14 cellular contexts compared by ENCODE assay signal in genomic region chr3:73746610-73747009, GRCh38.
"Had no signal": no experiment of that assay in that cellular context is flagged by ENCODE, and none has a peak within 500 bp of the region (broad histone marks: within the 10 kb centered on the region; RNA-seq: fewer than 3 reads in every experiment).

No MANE protein-coding gene starts in this region.

- H3K9me3 Mint-ChIP-seq: T-helper 1 cell treated with Interleukin-12 subunit alpha and Interleukin-12 subunit beta and Interleukin-4 antibody, amounts not matched to agents 30 μg/mL and 1 μg/mL, for 36 hours had no signal

- ATAC-seq: activated naive CD4-positive, alpha-beta T cell treated with anti-CD3 and anti-CD28 coated beads, Interleukin-2, amount 50 U/mL, for 72 hours; heart left ventricle had no signal

- H3K27ac Mint-ChIP-seq: activated naive CD4-positive, alpha-beta T cell treated with anti-CD3 and anti-CD28 coated beads, Interleukin-2, amount 50 U/mL, for 72 hours; T-helper 1 cell treated with Interleukin-12 subunit alpha and Interleukin-12 subunit beta and Interleukin-4 antibody, amounts not matched to agents 30 μg/mL and 1 μg/mL, for 36 hours had no signal

- H3K4me3 Mint-ChIP-seq: T-helper 1 cell treated with Interleukin-12 subunit alpha and Interleukin-12 subunit beta and Interleukin-4 antibody, amounts not matched to agents 30 μg/mL and 1 μg/mL, for 36 hours had no signal

- FAIRE-seq: frontal cortex, urothelium cell line had no signal

- H3K4me3 ChIP-seq: heart left ventricle, left ventricle myocardium inferior, thyroid gland had no signal

- H3K27me3 ChIP-seq: brain microvascular endothelial cell, heart left ventricle, thyroid gland had no signal

- H3K36me3 Mint-ChIP-seq: activated naive CD4-positive, alpha-beta T cell treated with anti-CD3 and anti-CD28 coated beads, Interleukin-2, amount 50 U/mL, for 72 hours had no signal

- H3K36me3 ChIP-seq: brain microvascular endothelial cell, heart left ventricle, left ventricle myocardium inferior, thyroid gland had no signal

- DNase-seq: activated CD4-positive, CD25-positive, alpha-beta regulatory T cell; activated effector memory CD4-positive, alpha-beta T cell treated with anti-CD3 and anti-CD28 coated beads, Interleukin-2, amount 50 U/mL, for 16 hours; activated T-cell treated with anti-CD3 and anti-CD28 coated beads, Interleukin-2, amount 50 U/mL, for 1 hour; amygdala; brain microvascular endothelial cell; heart left ventricle; islet precursor cell; left ventricle myocardium inferior; retina; thyroid gland had no signal
